ENCODE assay signal across 2 cellular contexts in genomic region chrX:28586291-28586690, GRCh38.
TF ChIP-seq lines count a peak whose summit lies in the region.

No MANE protein-coding gene starts in this region.

TF ChIP-seq in liver, 16 proteins besides CTCF, POLR2A, EP300 and RAD21 (continued from another document):
- TF ChIP-seq REST (IDR thresholded peaks at IDR 0.05), result no peak
- TF ChIP-seq FOXA2 (IDR thresholded peaks at IDR 0.05), result no peak
- TF ChIP-seq MAX (IDR thresholded peaks at IDR 0.05), result no peak
- TF ChIP-seq TAF1 (conservative IDR thresholded peaks at IDR 0.05), result no peak
- no peak for TF ChIP-seq ATF3 (IDR thresholded peaks at IDR 0.05)
- TF ChIP-seq FOXA1 (IDR thresholded peaks at IDR 0.05), result no peak

TF ChIP-seq in HepG2, 621 proteins besides CTCF, POLR2A, EP300 and RAD21 (continued from another document):
- TF ChIP-seq ARID5B (CRISPR knock-in tag; IDR thresholded peaks at IDR 0.05) (no peak), ARID2 (CRISPR knock-in tag; IDR thresholded peaks at IDR 0.05; ENCODE audit: borderline replicate concordance) (no peak), SP1 (IDR thresholded peaks at IDR 0.05) (no peak), SP1 (CRISPR knock-in tag; IDR thresholded peaks at IDR 0.05) (no peak), SIX4 (CRISPR knock-in tag; IDR thresholded peaks at IDR 0.05) (no peak), KAT2B (IDR thresholded peaks at IDR 0.05; ENCODE audit: borderline replicate concordance, low read depth, low read length) (no peak), SNAPC2 (CRISPR knock-in tag; IDR thresholded peaks at IDR 0.05) (no peak), MAX (IDR thresholded peaks at IDR 0.05) (no peak), XRCC5 (optimal IDR thresholded peaks at IDR 0.05; ENCODE audit: low read length) (no peak), MLLT10 (CRISPR knock-in tag; IDR thresholded peaks at IDR 0.05) (no peak), ZNF329 (CRISPR knock-in tag; IDR thresholded peaks at IDR 0.05; ENCODE audit: low read depth) (no peak), ZSCAN12 (CRISPR knock-in tag; IDR thresholded peaks at IDR 0.05) (no peak)
